Comparison of ENCODE assay signal across 31 cellular contexts in genomic region chr12:75058228-75058627, GRCh38.
DNase-seq lines count a peak whose midpoint lies in the region; ATAC-seq and TF ChIP-seq lines count a peak whose summit lies in the region.
"Had no signal": no experiment of that assay in that cellular context is flagged by ENCODE, and none has a peak within 500 bp of the region (broad histone marks: within the 10 kb centered on the region; RNA-seq: fewer than 3 reads in every experiment).

No MANE protein-coding gene starts in this region.

- no peak overlapping the region for H3K27ac ChIP-seq in RWPE2 (ENCODE audit: poor library complexity, severe bottlenecking)
- H3K27ac ChIP-seq: 22Rv1, left ventricle myocardium inferior, parathyroid adenoma, Peyer's patch, SJCRH30, spleen, testis had no signal

- TF ChIP-seq CTCF in RWPE2 (IDR thresholded peaks at IDR 0.05; ENCODE audit: poor library complexity, severe bottlenecking) (peak; percentile 12), fibroblast of the aortic adventitia (IDR thresholded peaks at IDR 0.05; ENCODE audit: insufficient read depth, low read length) (no peak), retinal pigment epithelial cell (conservative IDR thresholded peaks at IDR 0.05; ENCODE audit: low read depth, low read length) (peak; percentile 6)

- peak; percentile 25 for DNase-seq in DMS53 (lab: John Stamatoyannopoulos, UW)
- no peak for DNase-seq in DMS53 treated with DMSO at 0.1 percent for 48 hours (lab: John Stamatoyannopoulos, UW; ENCODE audit: unreplicated experiment)
- no peak for DNase-seq in RWPE2 (ENCODE audit: low spot score)
- peak; percentile 2 for DNase-seq in fibroblast of the aortic adventitia (ENCODE audit: low read depth)
- no peak for DNase-seq in retinal pigment epithelial cell (ENCODE audit: low read depth)
- DNase-seq in T-helper 9 cell: no peak
- no peak for DNase-seq in T1000 (lab: John Stamatoyannopoulos, UW)
- DNase-seq: activated CD8-positive, alpha-beta T cell treated with anti-CD3 and anti-CD28 coated beads, Interleukin-2, amount 10 ng/mL, durations not matched to agents 7 days and 5 days; amniotic stem cell; Calu3; CD4-positive, CD25-positive, alpha-beta regulatory T cell; cerebellar nuclear complex; H7; left ventricle myocardium inferior; mesendoderm; NCI-H1436; NCI-H2081; NCI-H526; NK-92 treated with Interleukin-12 subunit alpha and Interleukin-12 subunit beta, amount 100 ng/mL, for 24 hours; Peyer's patch; right cardiac atrium; SJCRH30; spleen; stimulated activated CD4-positive, alpha-beta T cell treated with anti-CD3 and anti-CD28 coated beads, Interleukin-2, amount 100 ng/mL, for 24 hours; stimulated activated naive CD8-positive, alpha-beta T cell treated with anti-CD3 and anti-CD28 coated beads, Interleukin-15, Interleukin-2, amounts not matched to agents 100 U/mL and 50 U/mL, for 24 hours; testis had no signal

- no peaks in the 10 kb centered on the region for H3K4me1 ChIP-seq in RWPE2 (ENCODE audit: insufficient read depth, poor library complexity, severe bottlenecking)
- H3K4me1 ChIP-seq: left ventricle myocardium inferior, parathyroid adenoma, Peyer's patch, SJCRH30, spleen, testis had no signal

- H3K4me3 ChIP-seq in RWPE2 (ENCODE audit: severe bottlenecking) (no peak overlapping the region), fibroblast of the aortic adventitia (ENCODE audit: low read depth, low read length) (no peak overlapping the region), retinal pigment epithelial cell (ENCODE audit: low read length) (no peak overlapping the region)
- H3K4me3 ChIP-seq: GM12878, left ventricle myocardium inferior, Peyer's patch, SJCRH30, spleen, testis had no signal

- H3K9me3 ChIP-seq in RWPE2 (ENCODE audit: severe bottlenecking): no peaks in the 10 kb centered on the region
- H3K9me3 ChIP-seq: left ventricle myocardium inferior, Peyer's patch, SJCRH30, spleen, testis had no signal

- no peak for ATAC-seq in RWPE2 (ENCODE audit: low read depth)
- no peak for ATAC-seq in GM21717 (IDR thresholded peaks at IDR 0.05; ENCODE audit: unreplicated experiment)
- ATAC-seq: activated CD8-positive, alpha-beta T cell treated with anti-CD3 and anti-CD28 coated beads, Interleukin-2, amount 10 ng/mL, durations not matched to agents 7 days and 5 days; activated T-helper 17 cell treated with anti-CD3 and anti-CD28 coated beads, Interleukin-2, amount 50 U/mL, for 72 hours; GM12878; right cardiac atrium; stimulated activated naive CD8-positive, alpha-beta T cell treated with anti-CD3 and anti-CD28 coated beads, Interleukin-15, Interleukin-2, amounts not matched to agents 100 U/mL and 50 U/mL, for 24 hours had no signal

- H3K27me3 ChIP-seq in RWPE2 (ENCODE audit: insufficient read depth, poor library complexity, severe bottlenecking): peaks cover 2% of the 10 kb centered on the region
- H3K27me3 ChIP-seq: Peyer's patch, SJCRH30, spleen, testis had no signal

- no peaks in the 10 kb centered on the region for H3K36me3 ChIP-seq in RWPE2 (ENCODE audit: low read depth)
- H3K36me3 ChIP-seq: left ventricle myocardium inferior, Peyer's patch, SJCRH30, spleen had no signal

Comparison
In these comparisons a context has a peak if more than half of its experiments do, and no peak if none do; other contexts are left out.
1. DNase-seq: peak in DMS53 (single experiment) and fibroblast of the aortic adventitia (single experiment); none in DMS53 treated with DMSO at 0.1 percent for 48 hours (single experiment), RWPE2 (single experiment), retinal pigment epithelial cell (single experiment), T-helper 9 cell (single experiment) and T1000 (single experiment).